Comparison of ENCODE assay signal across 10 cellular contexts in genomic region chr14:76954791-76955190, GRCh38.
DNase-seq lines count a peak whose midpoint lies in the region; ATAC-seq, FAIRE-seq and TF ChIP-seq lines count a peak whose summit lies in the region.
"Had no signal": no experiment of that assay in that cellular context is flagged by ENCODE, and none has a peak within 500 bp of the region (broad histone marks: within the 10 kb centered on the region; RNA-seq: fewer than 3 reads in every experiment).

No MANE protein-coding gene starts in this region.

- H3K9me3 ChIP-seq in HUES6 (ENCODE audit: control insufficient read depth, insufficient read depth, low read depth, low read length) (no peaks in the 10 kb centered on the region), keratinocyte (ENCODE audit: control insufficient read depth, low read depth, low read length) (no peaks in the 10 kb centered on the region)

- H3K36me3 ChIP-seq in HUES6 (ENCODE audit: control insufficient read depth, insufficient read depth, low read length) (no peaks in the 10 kb centered on the region), keratinocyte (ENCODE audit: control insufficient read depth in 2 of 2, extremely low read depth in 1 of 2, insufficient read depth in 2 of 2, low read length in 2 of 2) (no peaks in the 10 kb centered on the region)

- no peaks in the 10 kb centered on the region for H3K9me1 ChIP-seq in keratinocyte (ENCODE audit: control insufficient read depth, extremely low read depth, insufficient read depth, low read length)

- no peaks in the 10 kb centered on the region for H3K27me3 ChIP-seq in HUES6 (ENCODE audit: control insufficient read depth, insufficient read depth, low read length)
- no peaks in the 10 kb centered on the region for H3K27me3 ChIP-seq in keratinocyte (ENCODE audit: control insufficient read depth, extremely low read depth, insufficient read depth, low read length)

- H4K20me1 ChIP-seq in keratinocyte (ENCODE audit: control insufficient read depth, extremely low read depth, insufficient read depth, low read length) = no peaks in the 10 kb centered on the region

- H3K27me3 Mint-ChIP-seq in activated CD8-positive, alpha-beta T cell treated with anti-CD3 and anti-CD28 coated beads, Interleukin-2, amount 10 ng/mL, durations not matched to agents 7 days and 5 days (ENCODE audit: low read depth) = no peaks in the 10 kb centered on the region

- no peaks in the 10 kb centered on the region for H3K36me3 Mint-ChIP-seq in activated CD8-positive, alpha-beta T cell treated with anti-CD3 and anti-CD28 coated beads, Interleukin-2, amount 10 ng/mL, durations not matched to agents 7 days and 5 days (ENCODE audit: low read depth)
- H3K36me3 Mint-ChIP-seq in stimulated activated effector memory CD8-positive, alpha-beta T cell treated with anti-CD3 and anti-CD28 coated beads, Interleukin-12 subunit alpha, Interleukin-12 subunit beta, amount 100 ng/mL, for 72 hours = peaks cover 11% of the 10 kb centered on the region

- peak overlapping the region; percentile 49 for H3K4me2 ChIP-seq in keratinocyte (ENCODE audit: control insufficient read depth, extremely low read depth, insufficient read depth, low read depth, low read length)

- no peak for TF ChIP-seq CTCF in keratinocyte (optimal IDR thresholded peaks at IDR 0.05 in 1 of 3, IDR thresholded peaks at IDR 0.05 in 1 of 3, conservative IDR thresholded peaks at IDR 0.05 in 1 of 3; ENCODE audit: extremely low read depth in 1 of 3, insufficient read depth in 2 of 3, low read length in 3 of 3)

- DNase-seq in activated CD8-positive, alpha-beta T cell treated with anti-CD3 and anti-CD28 coated beads, Interleukin-2, amount 10 ng/mL, durations not matched to agents 7 days and 5 days = no peak
- DNase-seq in keratinocyte (ENCODE audit: low read depth, low spot score) (no peak), retina (no peak)
- DNase-seq in stimulated activated effector memory CD8-positive, alpha-beta T cell treated with anti-CD3 and anti-CD28 coated beads, Interleukin-12 subunit alpha, Interleukin-12 subunit beta, amount 100 ng/mL, for 72 hours (ENCODE audit: low spot score in 2 of 2) = no peak
- DNase-seq in stimulated activated naive CD4-positive, alpha-beta T cell treated with Interleukin-2 at 50 U/mL for 16 hours (lab: John Stamatoyannopoulos, UW) = no peak
- DNase-seq: activated CD4-positive, CD25-positive, alpha-beta regulatory T cell; NCI-H2029; stimulated activated CD8-positive, alpha-beta memory T cell treated with anti-CD3 and anti-CD28 coated beads, Interleukin-4, amount 100 ng/mL, for 48 hours had no signal

- no peak overlapping the region for H3K4me3 Mint-ChIP-seq in activated CD8-positive, alpha-beta T cell treated with anti-CD3 and anti-CD28 coated beads, Interleukin-2, amount 10 ng/mL, durations not matched to agents 7 days and 5 days
- H3K4me3 Mint-ChIP-seq in stimulated activated effector memory CD8-positive, alpha-beta T cell treated with anti-CD3 and anti-CD28 coated beads, Interleukin-12 subunit alpha, Interleukin-12 subunit beta, amount 100 ng/mL, for 72 hours = peak overlapping the region; percentile 77

- H3K4me3 ChIP-seq in HUES6 (ENCODE audit: low read depth, low read length) (no peak overlapping the region), keratinocyte (ENCODE audit: control insufficient read depth in 2 of 3, extremely low read depth in 1 of 3, insufficient read depth in 2 of 3, low read depth in 1 of 3, low read length in 3 of 3) (no peak overlapping the region)

- H2AFZ ChIP-seq in keratinocyte (ENCODE audit: control insufficient read depth, low read length) = peak overlapping the region; percentile 72

- dilution Hi-C loops in keratinocyte (cut with MboI; ENCODE audit: extremely low pct_ligation_motif_present, low sequenced_read_pairs) = no loop called here

- POLR2A ChIA-PET in activated CD8-positive, alpha-beta T cell treated with anti-CD3 and anti-CD28 coated beads, Interleukin-2, amount 10 ng/mL, durations not matched to agents 7 days and 5 days (lab: Charles Lee) = interaction anchor here (0.6 to 1.5 kb wide), 4 partner anchors 23 to 88 kb away, joined by 3 to 9 read pairs (median 3); no protein-coding TSS in a partner anchor

- H3K9me3 Mint-ChIP-seq in activated CD8-positive, alpha-beta T cell treated with anti-CD3 and anti-CD28 coated beads, Interleukin-2, amount 10 ng/mL, durations not matched to agents 7 days and 5 days (ENCODE audit: insufficient read depth) = no peaks in the 10 kb centered on the region
- no peaks in the 10 kb centered on the region for H3K9me3 Mint-ChIP-seq in stimulated activated effector memory CD8-positive, alpha-beta T cell treated with anti-CD3 and anti-CD28 coated beads, Interleukin-12 subunit alpha, Interleukin-12 subunit beta, amount 100 ng/mL, for 72 hours

- H3K27ac Mint-ChIP-seq in activated CD8-positive, alpha-beta T cell treated with anti-CD3 and anti-CD28 coated beads, Interleukin-2, amount 10 ng/mL, durations not matched to agents 7 days and 5 days = peak overlapping the region; percentile 92
- peak overlapping the region; percentile 94 for H3K27ac Mint-ChIP-seq in stimulated activated effector memory CD8-positive, alpha-beta T cell treated with anti-CD3 and anti-CD28 coated beads, Interleukin-12 subunit alpha, Interleukin-12 subunit beta, amount 100 ng/mL, for 72 hours

- peaks cover 55% of the 10 kb centered on the region for H3K4me1 ChIP-seq in HUES6 (ENCODE audit: control insufficient read depth, insufficient read depth, low read length)
- H3K4me1 ChIP-seq in keratinocyte (ENCODE audit: control insufficient read depth, extremely low read depth, insufficient read depth, low read length) = peaks cover 75% of the 10 kb centered on the region

- no peaks in the 10 kb centered on the region for H3K79me2 ChIP-seq in keratinocyte (ENCODE audit: control insufficient read depth, insufficient read depth, low read length)

- no peak for ATAC-seq in activated CD8-positive, alpha-beta T cell treated with anti-CD3 and anti-CD28 coated beads, Interleukin-2, amount 10 ng/mL, durations not matched to agents 7 days and 5 days
- ATAC-seq in stimulated activated effector memory CD8-positive, alpha-beta T cell treated with anti-CD3 and anti-CD28 coated beads, Interleukin-12 subunit alpha, Interleukin-12 subunit beta, amount 100 ng/mL, for 72 hours = no peak
- ATAC-seq in HG03095 (IDR thresholded peaks at IDR 0.05; ENCODE audit: unreplicated experiment) = no peak

- H3K27ac ChIP-seq in HUES6 (ENCODE audit: low read depth, low read length) (peak overlapping the region; percentile 83), keratinocyte (ENCODE audit: control insufficient read depth, insufficient read depth, low read length) (peak overlapping the region; percentile 74)

- H3K9ac ChIP-seq in HUES6 (ENCODE audit: low read length) = peak overlapping the region; percentile 90
- peak overlapping the region; percentile 43 for H3K9ac ChIP-seq in keratinocyte (ENCODE audit: control insufficient read depth, extremely low read depth, insufficient read depth, low read length)

- H3K4me1 Mint-ChIP-seq in activated CD8-positive, alpha-beta T cell treated with anti-CD3 and anti-CD28 coated beads, Interleukin-2, amount 10 ng/mL, durations not matched to agents 7 days and 5 days (ENCODE audit: low read depth) = peaks cover 83% of the 10 kb centered on the region
- H3K4me1 Mint-ChIP-seq in stimulated activated effector memory CD8-positive, alpha-beta T cell treated with anti-CD3 and anti-CD28 coated beads, Interleukin-12 subunit alpha, Interleukin-12 subunit beta, amount 100 ng/mL, for 72 hours = peaks cover 65% of the 10 kb centered on the region

- CTCF ChIA-PET in activated CD8-positive, alpha-beta T cell treated with anti-CD3 and anti-CD28 coated beads, Interleukin-2, amount 10 ng/mL, durations not matched to agents 7 days and 5 days (lab: Charles Lee) = interaction anchor here (0.6 to 3.3 kb wide), 9 partner anchors 25 to 144 kb away, joined by 3 to 20 read pairs (median 5); partner anchors contain the start of gene IRF2BPL

- no peak for FAIRE-seq in keratinocyte (lab: Jason Lieb, UNC)
